ENCODE assay signal across 1 cellular context in genomic region chr9:128946945-128947422, GRCh38.
TF ChIP-seq lines count a peak whose summit lies in the region.

No MANE protein-coding gene starts in this region.

TF ChIP-seq in GM23338, 12 proteins besides CTCF, POLR2A, EP300 and RAD21 (continued from another document):
- TF ChIP-seq ZNF462 (CRISPR knock-in tag; IDR thresholded peaks at IDR 0.05) (no peak), POLR2AphosphoS5 (IDR thresholded peaks at IDR 0.05; ENCODE audit: low read depth) (no peak), JUNB (IDR thresholded peaks at IDR 0.05; ENCODE audit: unreplicated experiment) (no peak), EZH2phosphoT487 (IDR thresholded peaks at IDR 0.05; ENCODE audit: unreplicated experiment) (no peak), ZNF114 (CRISPR knock-in tag; IDR thresholded peaks at IDR 0.05) (no peak), NANOG (IDR thresholded peaks at IDR 0.05; ENCODE audit: borderline replicate concordance) (no peak), CREB1 (CRISPR knock-in tag; IDR thresholded peaks at IDR 0.05; ENCODE audit: low read depth) (no peak), ETS1 (IDR thresholded peaks at IDR 0.05) (no peak)
